Comparison of ENCODE assay signal across 13 cellular contexts in the genomic region with DNA sequence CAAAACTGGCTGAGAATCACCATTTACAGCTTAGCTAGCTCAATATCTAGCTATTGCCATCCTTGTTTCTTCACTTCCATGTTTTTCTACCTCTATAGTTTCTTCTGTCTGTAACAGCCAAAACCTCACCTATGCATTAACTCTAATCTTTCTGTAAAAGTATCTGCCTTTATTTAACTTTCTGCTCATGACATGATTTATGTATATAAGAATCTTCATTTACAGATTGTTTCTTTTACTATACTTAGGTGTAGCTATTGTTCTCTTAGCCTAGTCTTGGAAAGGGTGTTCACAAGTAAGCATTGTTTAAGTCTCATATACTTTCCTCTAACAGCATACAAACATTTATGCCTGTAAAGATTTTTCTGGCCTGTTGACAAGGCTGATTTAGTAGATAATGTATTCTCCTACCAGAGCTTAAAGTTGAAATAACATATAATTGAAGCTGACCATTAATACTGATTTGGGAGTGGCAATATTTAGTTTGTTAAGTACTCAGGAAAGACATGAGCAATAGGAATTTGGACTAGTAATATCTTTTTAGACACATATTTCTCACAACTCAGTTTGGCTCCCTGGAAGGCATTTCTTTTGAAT. TPM values are rescaled to one million over a fixed set of nuclear protein-coding genes. Genes with fewer than 3 reads are reported as not detected.
DNase-seq lines count a peak whose midpoint lies in the region; ATAC-seq, FAIRE-seq and TF ChIP-seq lines count a peak whose summit lies in the region.
"Had no signal": no experiment of that assay in that cellular context is flagged by ENCODE, and none has a peak within 500 bp of the region (broad histone marks: within the 10 kb centered on the region; RNA-seq: fewer than 3 reads in every experiment).

No MANE protein-coding gene starts in this region.

- RAD21 ChIA-PET in GM12878 (lab: Charles Lee; ENCODE audit: unreplicated experiment): interaction anchor here (0.7 to 2.1 kb wide), 4 partner anchors 15 to 273 kb away, joined by 3 to 5 read pairs (median 4); no protein-coding TSS in a partner anchor

- H3K36me3 ChIP-seq in GM12878 (ENCODE audit: control insufficient read depth in 2 of 2, insufficient read depth in 2 of 2, low read length in 1 of 2) (no peaks in the 10 kb centered on the region), sigmoid colon (no peaks in the 10 kb centered on the region)
- no peaks in the 10 kb centered on the region for H3K36me3 ChIP-seq in CD8-positive, alpha-beta memory T cell (ENCODE audit: insufficient read depth, low read length)

- TF ChIP-seq RAD21 in GM12878 (IDR thresholded peaks at IDR 0.05; ENCODE audit: insufficient read depth, low read depth, low read length): no peak

- no peaks in the 10 kb centered on the region for H3K27me3 ChIP-seq in GM12878 (replicated peaks in 1 of 2; ENCODE audit: control insufficient read depth in 2 of 2, insufficient read depth in 2 of 2, low read length in 1 of 2)
- H3K27me3 ChIP-seq in sigmoid colon: no peaks in the 10 kb centered on the region
- H3K27me3 ChIP-seq in CD8-positive, alpha-beta memory T cell (ENCODE audit: insufficient read depth, low read length, poor library complexity, severe bottlenecking): no peaks in the 10 kb centered on the region

- no peak; the same call in 2 of the 3 replicates for ATAC-seq in GM12878
- ATAC-seq in HG02970 (IDR thresholded peaks at IDR 0.05; ENCODE audit: low FRiP score, unreplicated experiment): no peak

- H3K4me1 ChIP-seq in GM12878 (ENCODE audit: control insufficient read depth, insufficient read depth, low read length) (peaks cover 33% of the 10 kb centered on the region), sigmoid colon (peaks cover 0 to 61% (median 48%) of the 10 kb centered on the region in 4 donors)
- no peaks in the 10 kb centered on the region for H3K4me1 ChIP-seq in CD8-positive, alpha-beta memory T cell (ENCODE audit: insufficient read depth, low read length)

- no peak overlapping the region; the same call in 1 of the 2 replicates for H3K9ac ChIP-seq in GM12878 (ENCODE audit: control insufficient read depth, insufficient read depth, low read length)

- H3K27ac ChIP-seq in GM12878 (ENCODE audit: control insufficient read depth, insufficient read depth) (peak overlapping the region; percentile 75), sigmoid colon (peak overlapping the region; percentile 30 to 67 (median 45))
- H3K27ac ChIP-seq in CD8-positive, alpha-beta memory T cell (ENCODE audit: low read depth, low read length): no peak overlapping the region

- H2AFZ ChIP-seq in GM12878 (ENCODE audit: control insufficient read depth, low read depth, low read length): peak overlapping the region; percentile 69

- no TSS peak for BruUV-seq in GM12878 (replicated peaks; lab: Mats Ljungman, UMichigan)

- intact Hi-C loops in GM12878 (cut with micrococcal nuclease; ENCODE audit: unreplicated experiment): no loop called here
- intact Hi-C loops in sigmoid colon (cut with DNase I): no loop called here

- FAIRE-seq in GM12878 (lab: Jason Lieb, UNC): no peak

- TF ChIP-seq EP300 in GM12878 (IDR thresholded peaks at IDR 0.05; ENCODE audit: borderline replicate concordance in 1 of 2, control insufficient read depth in 1 of 2, low read depth in 2 of 2, low read length in 2 of 2) (no peak), sigmoid colon (IDR thresholded peaks at IDR 0.05) (no peak)

- no peak overlapping the region for H3K4me3 Mint-ChIP-seq in CD8-positive, alpha-beta memory T cell
- H3K4me3 Mint-ChIP-seq: endodermal cell had no signal

- H3K4me1 Mint-ChIP-seq in CD8-positive, alpha-beta memory T cell: no peaks in the 10 kb centered on the region

- peak overlapping the region; percentile 86; the same call in 1 of the 2 replicates for H3K4me2 ChIP-seq in GM12878 (ENCODE audit: control insufficient read depth, insufficient read depth)

- H3K27ac Mint-ChIP-seq in CD8-positive, alpha-beta memory T cell: no peak overlapping the region
- H3K27ac Mint-ChIP-seq: endodermal cell had no signal

- H3K79me2 ChIP-seq in GM12878 (ENCODE audit: control insufficient read depth, insufficient read depth, low read length): no peaks in the 10 kb centered on the region

- TF ChIP-seq POLR2A in GM12878 (IDR thresholded peaks at IDR 0.05; ENCODE audit: low read depth, low read length) (no peak), sigmoid colon (IDR thresholded peaks at IDR 0.05) (no peak)

- POLR2A ChIA-PET in GM12878 (lab: Charles Lee): interaction anchor here (0.6 kb wide), 1 partner anchor 223 kb away, joined by 4 read pairs; no protein-coding TSS in a partner anchor
- POLR2A ChIA-PET in CD8-positive, alpha-beta memory T cell (lab: Charles Lee): no interaction called here

- H3K27me3 Mint-ChIP-seq in CD8-positive, alpha-beta memory T cell: no peaks in the 10 kb centered on the region

- TF ChIP-seq CTCF in GM12878 (IDR thresholded peaks at IDR 0.05 in 2 of 3, conservative IDR thresholded peaks at IDR 0.05 in 1 of 3; ENCODE audit: control insufficient read depth in 2 of 3, extremely low read depth in 1 of 3, insufficient read depth in 1 of 3, low read depth in 3 of 3, low read length in 3 of 3) (no peak), sigmoid colon (IDR thresholded peaks at IDR 0.05) (no peak)

- H3K9me3 Mint-ChIP-seq in CD8-positive, alpha-beta memory T cell: no peaks in the 10 kb centered on the region

- SMC1A ChIA-PET in GM12878 (lab: Charles Lee; ENCODE audit: uncharacterized antibody, unreplicated experiment): interaction anchor here (1.0 to 4.8 kb wide), 12 partner anchors 8 to 261 kb away, joined by 3 to 27 read pairs (median 4); no protein-coding TSS in a partner anchor

- H3K4me3 ChIP-seq in GM12878 (no peak overlapping the region), sigmoid colon (no peak overlapping the region)
- H3K4me3 ChIP-seq in CD8-positive, alpha-beta memory T cell (ENCODE audit: low read length): no peak overlapping the region

- H3K9me3 ChIP-seq in GM12878 (replicated peaks; ENCODE audit: control insufficient read depth, insufficient read depth, low read length) (no peaks in the 10 kb centered on the region; the same call in 2 of the 3 replicates), sigmoid colon (no peaks in the 10 kb centered on the region)
- H3K9me3 ChIP-seq in CD8-positive, alpha-beta memory T cell (ENCODE audit: low read length): no peaks in the 10 kb centered on the region

- in situ Hi-C loops in GM12878 (cut with MboI): no loop called here

- H3K36me3 Mint-ChIP-seq in CD8-positive, alpha-beta memory T cell: peaks cover 1 to 4% (median 3%) of the 10 kb centered on the region in 3 donors

- CTCF ChIA-PET in GM12878 (lab: Yijun Ruan, JAX): interaction anchor here (0.9 to 3.7 kb wide), 9 partner anchors 9 to 273 kb away, joined by 3 to 15 read pairs (median 4); partner anchors contain the start of gene FILIP1L
- CTCF ChIA-PET in CD8-positive, alpha-beta memory T cell (lab: Charles Lee): no interaction called here

- H4K20me1 ChIP-seq in GM12878 (ENCODE audit: control insufficient read depth, insufficient read depth): no peaks in the 10 kb centered on the region

- DNase-seq in NCI-H1092 treated with DMSO at 0.1 percent for 48 hours (lab: John Stamatoyannopoulos, UW) (peak; percentile 7), NCI-H1092 (lab: John Stamatoyannopoulos, UW) (no peak), NAMALWA (ENCODE audit: low spot score) (peak; percentile 5), GM12878 (ENCODE audit: low read depth, low spot score) (no peak), sigmoid colon (no peak)
- DNase-seq in stimulated activated naive CD4-positive, alpha-beta T cell (lab: John Stamatoyannopoulos, UW): no peak
- DNase-seq in CD8-positive, alpha-beta memory T cell: no peak
- DNase-seq: ACHN, endodermal cell, hippocampal formation, mesendoderm, RPMI8226 had no signal

TF ChIP-seq in GM12878, 131 proteins besides CTCF, POLR2A, EP300 and RAD21:
- TF ChIP-seq SUPT20H (IDR thresholded peaks at IDR 0.05; ENCODE audit: borderline replicate concordance, control insufficient read depth, low read depth, low read length) (no peak), SREBF1 (IDR thresholded peaks at IDR 0.05; ENCODE audit: low read length) (no peak), GABPA (IDR thresholded peaks at IDR 0.05; ENCODE audit: low read depth) (no peak), SMAD5 (IDR thresholded peaks at IDR 0.05; ENCODE audit: low read depth) (no peak), CEBPB (IDR thresholded peaks at IDR 0.05; ENCODE audit: borderline replicate concordance in 1 of 2, low read depth in 2 of 2, low read length in 2 of 2) (no peak), SP1 (IDR thresholded peaks at IDR 0.05; ENCODE audit: low read depth, low read length) (no peak)
- TF ChIP-seq, protein P1, sequence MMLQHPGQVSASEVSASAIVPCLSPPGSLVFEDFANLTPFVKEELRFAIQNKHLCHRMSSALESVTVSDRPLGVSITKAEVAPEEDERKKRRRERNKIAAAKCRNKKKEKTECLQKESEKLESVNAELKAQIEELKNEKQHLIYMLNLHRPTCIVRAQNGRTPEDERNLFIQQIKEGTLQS (IDR thresholded peaks at IDR 0.05; ENCODE audit: borderline replicate concordance, extremely low read depth, low read depth, low read length): no peak

RNA-seq across cellular contexts. Expression of gene FILIP1L, which starts 9.4 kb away (rescaled TPM):
- 3.3 and 3.4 TPM in 2 replicates for total RNA-seq in GM12878 (2013; cell fraction: nucleolus; rRNA removed)
- 3.6 and 4.6 TPM in 2 replicates for total RNA-seq in GM12878 (2014; rRNA removed)
- 5.0 and 5.7 TPM in 2 replicates for total RNA-seq in GM12878 (2014; rRNA removed; fragmentation: Illumina TruSeq; extraction: Trizol)
- total RNA-seq in GM12878 (2021): 3.3 and 3.4 TPM in 2 replicates
- 1.2 TPM for polyA plus RNA-seq in GM12878 (2011; ENCODE audit: low read depth)
- polyA plus RNA-seq in GM12878 (2011; rRNA removed): 0.24 and 0.36 TPM in 2 replicates
- polyA plus RNA-seq in GM12878 (2011; cell fraction: cytosol; rRNA removed): 0.19 and 0.43 TPM in 2 replicates
- polyA plus RNA-seq in GM12878 (2011; cell fraction: nucleus; rRNA removed): 0.26 and 1.3 TPM in 2 replicates
- 1.5 and 1.6 TPM in 2 replicates for polyA plus RNA-seq in GM12878 (2012)
- polyA plus RNA-seq in GM12878 (2014; fragmentation: Illumina TruSeq; extraction: Trizol): 6.1 and 9.7 TPM in 2 replicates
- 1 to 10 TPM; 1.3 to 1.7 TPM for polyA plus RNA-seq in GM12878 (2014; fragmentation: Nextera tagmentation; extraction: Ambion mirVana)
- polyA plus RNA-seq in GM12878 (2014; rRNA removed): 2.4 and 3.8 TPM in 2 replicates
- polyA plus RNA-seq in GM12878 (2016; fragmentation: Nextera tagmentation; extraction: Ambion mirVana): 1 to 10 TPM; 3.3 to 4.6 TPM
- 0.21 and 0.44 TPM in 2 replicates for polyA minus RNA-seq in GM12878 (2011; rRNA and poly(A)+ RNA removed)
- polyA minus RNA-seq in GM12878 (2011; cell fraction: cytosol; rRNA and poly(A)+ RNA removed): not detected in 2 replicates
- 0.19 and 0.36 TPM in 2 replicates for polyA minus RNA-seq in GM12878 (2011; cell fraction: nucleus; rRNA and poly(A)+ RNA removed)
- total RNA-seq in sigmoid colon: 10 to 100 TPM; 42.5 to 93.3 (median 67.6) TPM
- polyA plus RNA-seq in sigmoid colon: 10 to 100 TPM in 1 of 3 donors, 1 to 10 TPM in 2; 6.0 to 14.9 (median 6.5) TPM
- total RNA-seq in CD8-positive, alpha-beta memory T cell: under 1 TPM; 0.20 to 0.27 TPM
- polyA plus RNA-seq in CD8-positive, alpha-beta memory T cell: 0.12 TPM

Comparison
In these comparisons a context has a peak if more than half of its experiments do, and no peak if none do; other contexts are left out.
1. DNase-seq: peak in NCI-H1092 treated with DMSO at 0.1 percent for 48 hours (single experiment) and NAMALWA (single experiment); none in NCI-H1092 (single experiment), GM12878 (single experiment), sigmoid colon (single experiment), stimulated activated naive CD4-positive, alpha-beta T cell (0 of 6) and CD8-positive, alpha-beta memory T cell (0 of 5).
2. RNA of gene FILIP1L, which starts 9.4 kb away (total RNA-seq): 42.5 to 93.3 TPM in sigmoid colon; 3.3 to 5.7 TPM in GM12878 and 0.20 to 0.27 TPM in CD8-positive, alpha-beta memory T cell; every median in the first group is over 4 times any median in the second.